Comparison of ENCODE assay signal across 29 cellular contexts in the genomic region with DNA sequence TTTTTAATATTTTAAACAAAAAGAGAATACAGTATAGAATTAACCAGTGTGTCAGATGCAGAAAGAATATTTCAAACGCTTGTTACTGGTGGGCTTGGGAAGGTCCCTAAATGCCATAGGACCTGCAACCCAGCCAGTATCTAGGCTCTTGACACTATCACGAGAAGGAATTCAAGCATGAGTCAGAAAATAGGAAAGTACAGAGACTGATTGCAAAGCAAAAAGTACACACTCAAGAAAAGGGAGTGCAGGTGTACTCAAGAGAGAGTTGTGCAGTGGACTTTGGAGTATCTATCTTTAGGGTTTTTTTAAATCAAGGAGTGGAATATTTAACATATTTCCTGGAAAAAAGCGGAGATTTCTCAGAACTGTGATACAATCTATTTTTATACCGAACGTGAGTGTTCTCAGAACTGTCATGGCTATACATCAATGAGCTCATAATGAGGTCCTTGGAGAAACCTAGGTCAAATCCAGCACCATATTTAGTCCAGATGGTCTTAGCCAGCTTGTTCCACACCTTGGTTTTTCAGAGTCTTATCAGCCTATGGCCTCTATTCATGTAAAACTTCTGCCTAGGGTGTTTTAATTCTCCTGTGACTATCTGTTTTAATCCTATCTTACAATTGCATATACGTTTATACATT.
"Had no signal": no experiment of that assay in that cellular context is flagged by ENCODE, and none has a peak within 500 bp of the region (broad histone marks: within the 10 kb centered on the region; RNA-seq: fewer than 3 reads in every experiment).

No MANE protein-coding gene starts in this region.

- H3K4me3 Mint-ChIP-seq: mesothelial cell of epicardium; naive B cell; natural killer cell treated with Interleukin-12 subunit alpha and Interleukin-12 subunit beta and Interleukin-15 and Interleukin-18, amount 100 ng/mL, for 72 hours; neural crest cell; stimulated activated effector memory CD8-positive, alpha-beta T cell treated with anti-CD3 and anti-CD28 coated beads, Interleukin-12 subunit alpha, Interleukin-12 subunit beta, amount 100 ng/mL, for 72 hours had no signal

- H3K4me3 ChIP-seq: dorsolateral prefrontal cortex, gastrocnemius medialis, mucosa of descending colon, smooth muscle cell, testis, tibial artery, vagina had no signal

- H3K36me3 Mint-ChIP-seq: naive B cell; natural killer cell treated with Interleukin-12 subunit alpha and Interleukin-12 subunit beta and Interleukin-15 and Interleukin-18, amount 100 ng/mL, for 72 hours; stimulated activated effector memory CD8-positive, alpha-beta T cell treated with anti-CD3 and anti-CD28 coated beads, Interleukin-12 subunit alpha, Interleukin-12 subunit beta, amount 100 ng/mL, for 72 hours had no signal

- H3K9ac ChIP-seq: parathyroid adenoma had no signal

- H3K4me1 ChIP-seq: gastrocnemius medialis, parathyroid adenoma, testis, tibial artery, vagina had no signal

- H3K36me3 ChIP-seq: gastrocnemius medialis, tibial artery, vagina had no signal

- DNase-seq: dorsolateral prefrontal cortex; effector CD4-positive, alpha-beta T cell; foreskin fibroblast; gastrocnemius medialis; head of caudate nucleus; kidney glomerular epithelial cell; left colon; left ventricle myocardium superior; mesenchymal stem cell; mucosa of descending colon; naive B cell; stimulated activated CD4-positive, alpha-beta T cell treated with anti-CD3 and anti-CD28 coated beads, Interleukin-12 subunit alpha, Interleukin-12 subunit beta, amount 100 ng/mL, for 4 hours; stimulated activated CD4-positive, alpha-beta T cell treated with anti-CD3 and anti-CD28 coated beads, Interleukin-2, amount 100 ng/mL, for 24 hours; stimulated activated CD4-positive, alpha-beta T cell treated with anti-CD3 and anti-CD28 coated beads, Interleukin-4, amount 100 ng/mL, for 24 hours; stimulated activated naive CD4-positive, alpha-beta T cell treated with Interleukin-2 at 50 U/mL for 16 hours; substantia nigra; testis; tibial artery had no signal

- ATAC-seq: esophagus mucosa; gastrocnemius medialis; left colon; left ventricle myocardium superior; mucosa of descending colon; natural killer cell treated with Interleukin-12 subunit alpha and Interleukin-12 subunit beta and Interleukin-15 and Interleukin-18, amount 100 ng/mL, for 72 hours; sciatic nerve; stimulated activated effector memory CD8-positive, alpha-beta T cell treated with anti-CD3 and anti-CD28 coated beads, Interleukin-12 subunit alpha, Interleukin-12 subunit beta, amount 100 ng/mL, for 72 hours had no signal

- H3K4me1 Mint-ChIP-seq: naive B cell; neural crest cell; stimulated activated effector memory CD8-positive, alpha-beta T cell treated with anti-CD3 and anti-CD28 coated beads, Interleukin-12 subunit alpha, Interleukin-12 subunit beta, amount 100 ng/mL, for 72 hours had no signal

- H3K79me2 ChIP-seq: parathyroid adenoma had no signal

- H2AFZ ChIP-seq: parathyroid adenoma had no signal

- H3K27ac Mint-ChIP-seq: mesothelial cell of epicardium; naive B cell; natural killer cell treated with Interleukin-12 subunit alpha and Interleukin-12 subunit beta and Interleukin-15 and Interleukin-18, amount 100 ng/mL, for 72 hours; progenitor cell of endocrine pancreas; stimulated activated effector memory CD8-positive, alpha-beta T cell treated with anti-CD3 and anti-CD28 coated beads, Interleukin-12 subunit alpha, Interleukin-12 subunit beta, amount 100 ng/mL, for 72 hours had no signal

- H3K9me3 ChIP-seq: gastrocnemius medialis, mucosa of descending colon, testis, tibial artery, vagina had no signal

- H3K4me2 ChIP-seq: smooth muscle cell had no signal

- H3K27me3 ChIP-seq: dorsolateral prefrontal cortex, gastrocnemius medialis, testis, tibial artery, vagina had no signal

- H3K27me3 Mint-ChIP-seq: naive B cell; natural killer cell treated with Interleukin-12 subunit alpha and Interleukin-12 subunit beta and Interleukin-15 and Interleukin-18, amount 100 ng/mL, for 72 hours; progenitor cell of endocrine pancreas had no signal

- H3K27ac ChIP-seq: dorsolateral prefrontal cortex, epithelial cell of prostate, gastrocnemius medialis, parathyroid adenoma, testis, tibial artery, vagina had no signal
